Comparison of ENCODE assay signal across 2 cellular contexts in genomic region chr17:33192961-33193911, GRCh38.
TF ChIP-seq lines count a peak whose summit lies in the region.

No MANE protein-coding gene starts in this region.

TF ChIP-seq in WTC11, 78 proteins besides CTCF, POLR2A, EP300 and RAD21:
- no peak for TF ChIP-seq FOXJ3 (CRISPR knock-in tag; IDR thresholded peaks at IDR 0.05; ENCODE audit: borderline replicate concordance)
- 0 out of 2 replicates have a peak, but pooled peaks have one; percentile 55 for TF ChIP-seq ZMAT4 (CRISPR knock-in tag; IDR thresholded peaks at IDR 0.05)
- TF ChIP-seq ETV6 (CRISPR knock-in tag; IDR thresholded peaks at IDR 0.05) = 0 out of 2 replicates have a peak, but pooled peaks have one; percentile 24
- 0 out of 2 replicates have a peak, but pooled peaks have one; percentile 48 for TF ChIP-seq SP1 (CRISPR knock-in tag; conservative IDR thresholded peaks at IDR 0.05)

TF ChIP-seq in SK-N-SH, 30 proteins besides CTCF, POLR2A, EP300 and RAD21:
- TF ChIP-seq TCF12 (IDR thresholded peaks at IDR 0.05) (no peak), TAF1 (IDR thresholded peaks at IDR 0.05; ENCODE audit: borderline replicate concordance, low read depth, low read length) (no peak), JUND (IDR thresholded peaks at IDR 0.05) (no peak), REST (IDR thresholded peaks at IDR 0.05; ENCODE audit: low read depth, low read length) (no peak), RCOR1 (IDR thresholded peaks at IDR 0.05; ENCODE audit: low read length) (no peak), TEAD4 (IDR thresholded peaks at IDR 0.05; ENCODE audit: borderline replicate concordance, insufficient read depth) (no peak), EZH2phosphoT487 (IDR thresholded peaks at IDR 0.05; ENCODE audit: borderline replicate concordance, low read depth) (no peak), FOXJ3 (CRISPR knock-in tag; IDR thresholded peaks at IDR 0.05) (no peak), USF1 (IDR thresholded peaks at IDR 0.05; ENCODE audit: borderline replicate concordance, low read depth) (no peak), POLR2AphosphoS5 (IDR thresholded peaks at IDR 0.05; ENCODE audit: low read depth, low read length) (no peak), SIN3A (IDR thresholded peaks at IDR 0.05; ENCODE audit: borderline replicate concordance, low read depth, low read length) (no peak), GABPA (IDR thresholded peaks at IDR 0.05; ENCODE audit: low read depth) (no peak)
- TF ChIP-seq, protein P1, sequence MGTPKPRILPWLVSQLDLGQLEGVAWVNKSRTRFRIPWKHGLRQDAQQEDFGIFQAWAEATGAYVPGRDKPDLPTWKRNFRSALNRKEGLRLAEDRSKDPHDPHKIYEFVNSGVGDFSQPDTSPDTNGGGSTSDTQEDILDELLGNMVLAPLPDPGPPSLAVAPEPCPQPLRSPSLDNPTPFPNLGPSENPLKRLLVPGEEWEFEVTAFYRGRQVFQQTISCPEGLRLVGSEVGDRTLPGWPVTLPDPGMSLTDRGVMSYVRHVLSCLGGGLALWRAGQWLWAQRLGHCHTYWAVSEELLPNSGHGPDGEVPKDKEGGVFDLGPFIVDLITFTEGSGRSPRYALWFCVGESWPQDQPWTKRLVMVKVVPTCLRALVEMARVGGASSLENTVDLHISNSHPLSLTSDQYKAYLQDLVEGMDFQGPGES (IDR thresholded peaks at IDR 0.05; ENCODE audit: low read depth, low read length) = no peak
